Comparison of ENCODE assay signal across 13 cellular contexts in genomic region chr4:159027535-159027934, GRCh38.
A peak's percentile ranks its signal among the peaks of the same experiment; 100 is the strongest.
DNase-seq lines count a peak whose midpoint lies in the region; ATAC-seq and TF ChIP-seq lines count a peak whose summit lies in the region.
"Had no signal": no experiment of that assay in that cellular context is flagged by ENCODE, and none has a peak within 500 bp of the region (broad histone marks: within the 10 kb centered on the region; RNA-seq: fewer than 3 reads in every experiment).

No MANE protein-coding gene starts in this region.

- H3K36me3 ChIP-seq in GM23248 (ENCODE audit: low read depth) (no peaks in the 10 kb centered on the region), right atrium auricular region (no peaks in the 10 kb centered on the region)
- H3K36me3 ChIP-seq: suprapubic skin had no signal

- no peak overlapping the region for H3K9ac ChIP-seq in GM23248

- H3K79me2 ChIP-seq in GM23248 (ENCODE audit: insufficient read depth), result no peaks in the 10 kb centered on the region

- H3K27me3 ChIP-seq in GM23248 (replicated peaks; ENCODE audit: insufficient read depth), result no peaks in the 10 kb centered on the region
- H3K27me3 ChIP-seq in right atrium auricular region, result no peaks in the 10 kb centered on the region
- H3K27me3 ChIP-seq: suprapubic skin had no signal

- peaks cover 8% of the 10 kb centered on the region for H3K4me1 ChIP-seq in GM23248 (ENCODE audit: insufficient read depth)
- no peaks in the 10 kb centered on the region for H3K4me1 ChIP-seq in right atrium auricular region
- H3K4me1 ChIP-seq: suprapubic skin had no signal

- WGBS in GM23248 (ENCODE audit: low coverage in 1 of 2, low lambda C conversion rate in 2 of 2, missing lambda C conversion rate in 2 of 2), 2 experiments, result 41 to 45% methylated on average over 2 of the region's 2 CpGs

- ATAC-seq in GM18858 (IDR thresholded peaks at IDR 0.05; ENCODE audit: unreplicated experiment) (peak; percentile 73), HG03520 (IDR thresholded peaks at IDR 0.05; ENCODE audit: unreplicated experiment) (peak; percentile 67)

- no peaks in the 10 kb centered on the region for H4K20me1 ChIP-seq in GM23248 (ENCODE audit: insufficient read depth)

- no peaks in the 10 kb centered on the region for H3K9me3 ChIP-seq in GM23248 (ENCODE audit: low read depth)
- no peaks in the 10 kb centered on the region for H3K9me3 ChIP-seq in right atrium auricular region
- H3K9me3 ChIP-seq: suprapubic skin had no signal

- no peak for TF ChIP-seq CTCF in right atrium auricular region (IDR thresholded peaks at IDR 0.05)

- H3K4me3 ChIP-seq in GM23248 (no peak overlapping the region), right atrium auricular region (no peak overlapping the region)
- H3K4me3 ChIP-seq: skin epidermis, suprapubic skin had no signal

- no peak overlapping the region for H3K27ac ChIP-seq in GM23248
- H3K27ac ChIP-seq in right atrium auricular region, result no peak overlapping the region
- H3K27ac ChIP-seq: skin epidermis, suprapubic skin had no signal

- H3F3A ChIP-seq in GM23248 (ENCODE audit: insufficient read depth), result no peaks in the 10 kb centered on the region

- no peak overlapping the region for H2AFZ ChIP-seq in GM23248

- in situ Hi-C loops in GM23248 (cut with MboI), result no loop called here

- H3K9me2 ChIP-seq in GM23248 (ENCODE audit: insufficient read depth), result no peaks in the 10 kb centered on the region

- peak overlapping the region; percentile 51 for H3K4me2 ChIP-seq in GM23248 (ENCODE audit: unreplicated experiment)

- DNase-seq in GM23248 (peak; percentile 44), myocyte (ENCODE audit: low read depth) (peak; percentile 40), right atrium auricular region (ENCODE audit: low spot score) (no peak), KG1 (lab: John Stamatoyannopoulos, UW) (no peak), middle frontal gyrus (ENCODE audit: extremely low spot score, low spot score) (no peak), 8988T (no peak)
- DNase-seq: GF-D8, NCI-H1930, SIG-M5 had no signal

Comparison
In these comparisons a context has a peak if more than half of its experiments do, and no peak if none do; other contexts are left out.
1. DNase-seq: peak in GM23248 (single experiment) and myocyte (single experiment); none in right atrium auricular region (single experiment), KG1 (single experiment), middle frontal gyrus (single experiment) and 8988T (single experiment).